5 cellular contexts compared by ENCODE assay signal in the genomic region with DNA sequence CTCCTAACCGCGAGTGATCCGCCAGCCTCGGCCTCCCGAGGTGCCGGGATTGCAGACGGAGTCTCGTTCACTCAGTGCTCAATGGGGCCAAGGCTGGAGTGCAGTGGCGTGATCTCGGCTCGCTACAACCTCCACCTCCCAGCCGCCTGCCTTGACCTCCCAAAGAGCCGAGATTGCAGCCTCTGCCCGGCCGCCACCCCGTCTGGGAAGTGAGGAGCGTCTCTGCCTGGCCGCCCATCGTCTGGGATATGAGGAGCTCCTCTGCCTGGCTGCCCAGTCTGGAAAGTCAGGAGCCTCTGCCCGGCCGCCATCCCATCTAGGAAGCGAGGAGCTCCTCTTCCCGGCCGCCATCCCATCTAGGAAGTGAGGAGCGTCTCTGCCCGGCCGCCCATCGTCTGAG. TPM values are rescaled to one million over a fixed set of nuclear protein-coding genes. Genes with fewer than 3 reads are reported as not detected.
"Had no signal": no experiment of that assay in that cellular context is flagged by ENCODE, and none has a peak within 500 bp of the region (broad histone marks: within the 10 kb centered on the region; RNA-seq: fewer than 3 reads in every experiment).

No MANE protein-coding gene starts in this region.

RNA-seq across cellular contexts. Expression of a gene that starts 58.8 kb away (rescaled TPM):
- total RNA-seq: HepG2, HT-29, HT1080, IMR-90, K562 had no signal
- polyA plus RNA-seq: HepG2, IMR-90, K562 had no signal
